ENCODE assay signal across 16 cellular contexts in genomic region chr5:73363911-73364730, GRCh38.
DNase-seq lines count a peak whose midpoint lies in the region; ATAC-seq and TF ChIP-seq lines count a peak whose summit lies in the region.
"Had no signal": no experiment of that assay in that cellular context is flagged by ENCODE, and none has a peak within 500 bp of the region (broad histone marks: within the 10 kb centered on the region; RNA-seq: fewer than 3 reads in every experiment).

No MANE protein-coding gene starts in this region.

- TF ChIP-seq CTCF in cardiac fibroblast (IDR thresholded peaks at IDR 0.05; ENCODE audit: low read depth, low read length) = peak; percentile 2

- DNase-seq in EL = peak; percentile 61
- DNase-seq in NCI-H226 = peak; percentile 92
- DNase-seq in cardiac fibroblast (ENCODE audit: low read depth in 2 of 2) = peak; percentile 45 to 86
- DNase-seq in renal cortical epithelial cell (ENCODE audit: low read depth) = peak; percentile 56
- DNase-seq in pons (ENCODE audit: low spot score) = no peak
- DNase-seq: activated CD8-positive, alpha-beta T cell treated with anti-CD3 and anti-CD28 coated beads, Interleukin-2, amount 10 ng/mL, durations not matched to agents 7 days and 5 days; activated naive CD4-positive, alpha-beta T cell treated with Interleukin-2 at 50 U/mL for 16 hours; colonic mucosa; DMS153; left cardiac atrium; naive B cell; NCI-H2029; T-helper 2 cell had no signal

- no peak overlapping the region for H3K4me3 ChIP-seq in cardiac fibroblast (replicated peaks in 1 of 2; ENCODE audit: low read depth in 2 of 2, low read length in 2 of 2)
- H3K4me3 ChIP-seq: colonic mucosa, gastroesophageal sphincter had no signal

- ATAC-seq in HG03521 (IDR thresholded peaks at IDR 0.05; ENCODE audit: unreplicated experiment) (no peak), GM21423 (IDR thresholded peaks at IDR 0.05; ENCODE audit: unreplicated experiment) (no peak)
- ATAC-seq: activated CD8-positive, alpha-beta T cell treated with anti-CD3 and anti-CD28 coated beads, Interleukin-2, amount 10 ng/mL, durations not matched to agents 7 days and 5 days; gastroesophageal sphincter; left cardiac atrium had no signal
